ENCODE assay signal across 2 cellular contexts in the genomic region with DNA sequence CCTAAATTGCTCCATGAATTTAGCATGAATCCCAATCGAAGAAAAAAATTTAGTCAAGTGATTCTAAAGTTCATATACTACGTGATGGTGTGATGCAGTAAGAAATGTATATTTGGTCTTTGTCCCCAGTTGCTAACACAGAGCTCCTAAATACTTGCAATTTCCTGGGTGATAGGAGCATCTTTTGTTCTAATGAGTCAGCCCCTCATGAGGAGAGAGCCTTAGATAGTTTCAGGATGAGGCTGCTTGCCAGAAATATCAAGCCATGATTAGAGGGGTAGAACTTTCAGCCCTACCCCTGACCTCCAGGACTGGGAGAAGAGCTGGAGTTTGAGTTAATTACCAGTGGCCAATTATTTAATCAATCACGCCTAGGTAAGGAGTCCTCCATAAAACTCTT.
TF ChIP-seq lines count a peak whose summit lies in the region.

No MANE protein-coding gene starts in this region.

TF ChIP-seq in IMR-90, 13 proteins besides CTCF, POLR2A, EP300 and RAD21 (continued from another document):
- TF ChIP-seq USF2 (IDR thresholded peaks at IDR 0.05; ENCODE audit: low read depth, low read length) (no peak), BHLHE40 (IDR thresholded peaks at IDR 0.05; ENCODE audit: low read depth, low read length) (no peak), FOS (IDR thresholded peaks at IDR 0.05; ENCODE audit: low read depth, low read length) (no peak), RFX5 (IDR thresholded peaks at IDR 0.05; ENCODE audit: low read depth, low read length) (no peak), CEBPB (IDR thresholded peaks at IDR 0.05; ENCODE audit: low read depth, low read length) (no peak), CHD1 (IDR thresholded peaks at IDR 0.05; ENCODE audit: low read depth, low read length) (no peak), RCOR1 (IDR thresholded peaks at IDR 0.05; ENCODE audit: insufficient replicate concordance, low read length) (no peak), NFE2L2 (IDR thresholded peaks at IDR 0.05; ENCODE audit: low read depth, low read length) (no peak), MXI1 (IDR thresholded peaks at IDR 0.05; ENCODE audit: borderline replicate concordance, low read depth, low read length) (no peak)
- TF ChIP-seq, protein P1, sequence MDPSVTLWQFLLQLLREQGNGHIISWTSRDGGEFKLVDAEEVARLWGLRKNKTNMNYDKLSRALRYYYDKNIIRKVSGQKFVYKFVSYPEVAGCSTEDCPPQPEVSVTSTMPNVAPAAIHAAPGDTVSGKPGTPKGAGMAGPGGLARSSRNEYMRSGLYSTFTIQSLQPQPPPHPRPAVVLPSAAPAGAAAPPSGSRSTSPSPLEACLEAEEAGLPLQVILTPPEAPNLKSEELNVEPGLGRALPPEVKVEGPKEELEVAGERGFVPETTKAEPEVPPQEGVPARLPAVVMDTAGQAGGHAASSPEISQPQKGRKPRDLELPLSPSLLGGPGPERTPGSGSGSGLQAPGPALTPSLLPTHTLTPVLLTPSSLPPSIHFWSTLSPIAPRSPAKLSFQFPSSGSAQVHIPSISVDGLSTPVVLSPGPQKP (IDR thresholded peaks at IDR 0.05; ENCODE audit: borderline replicate concordance, low read depth, low read length) = no peak
TF ChIP-seq in IMR-90: peak in this region for 0.

TF ChIP-seq in K562, 482 proteins besides CTCF, POLR2A, EP300 and RAD21:
- TF ChIP-seq TFE3 (CRISPR knock-in tag; IDR thresholded peaks at IDR 0.05) (no peak), NR2C1 (IDR thresholded peaks at IDR 0.05) (no peak), NR2C1 (tag; IDR thresholded peaks at IDR 0.05) (no peak), PCBP1 (IDR thresholded peaks at IDR 0.05; ENCODE audit: low read depth, low read length, poor library complexity, severe bottlenecking) (no peak), CBX2 (IDR thresholded peaks at IDR 0.05; ENCODE audit: insufficient read depth, low read length, poor library complexity, severe bottlenecking) (no peak), GTF2A2 (tag; IDR thresholded peaks at IDR 0.05) (no peak), RCOR1 (IDR thresholded peaks at IDR 0.05; ENCODE audit: borderline replicate concordance in 1 of 2, low read depth in 2 of 2, low read length in 2 of 2) (no peak), ELK3 (CRISPR knock-in tag; IDR thresholded peaks at IDR 0.05) (no peak)
- TF ChIP-seq, protein P2, sequence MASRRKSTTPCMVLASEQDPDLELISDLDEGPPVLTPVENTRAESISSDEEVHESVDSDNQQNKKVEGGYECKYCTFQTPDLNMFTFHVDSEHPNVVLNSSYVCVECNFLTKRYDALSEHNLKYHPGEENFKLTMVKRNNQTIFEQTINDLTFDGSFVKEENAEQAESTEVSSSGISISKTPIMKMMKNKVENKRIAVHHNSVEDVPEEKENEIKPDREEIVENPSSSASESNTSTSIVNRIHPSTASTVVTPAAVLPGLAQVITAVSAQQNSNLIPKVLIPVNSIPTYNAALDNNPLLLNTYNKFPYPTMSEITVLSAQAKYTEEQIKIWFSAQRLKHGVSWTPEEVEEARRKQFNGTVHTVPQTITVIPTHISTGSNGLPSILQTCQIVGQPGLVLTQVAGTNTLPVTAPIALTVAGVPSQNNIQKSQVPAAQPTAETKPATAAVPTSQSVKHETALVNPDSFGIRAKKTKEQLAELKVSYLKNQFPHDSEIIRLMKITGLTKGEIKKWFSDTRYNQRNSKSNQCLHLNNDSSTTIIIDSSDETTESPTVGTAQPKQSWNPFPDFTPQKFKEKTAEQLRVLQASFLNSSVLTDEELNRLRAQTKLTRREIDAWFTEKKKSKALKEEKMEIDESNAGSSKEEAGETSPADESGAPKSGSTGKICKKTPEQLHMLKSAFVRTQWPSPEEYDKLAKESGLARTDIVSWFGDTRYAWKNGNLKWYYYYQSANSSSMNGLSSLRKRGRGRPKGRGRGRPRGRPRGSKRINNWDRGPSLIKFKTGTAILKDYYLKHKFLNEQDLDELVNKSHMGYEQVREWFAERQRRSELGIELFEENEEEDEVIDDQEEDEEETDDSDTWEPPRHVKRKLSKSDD (conservative IDR thresholded peaks at IDR 0.05; ENCODE audit: low read length) = no peak
- TF ChIP-seq, protein P3, sequence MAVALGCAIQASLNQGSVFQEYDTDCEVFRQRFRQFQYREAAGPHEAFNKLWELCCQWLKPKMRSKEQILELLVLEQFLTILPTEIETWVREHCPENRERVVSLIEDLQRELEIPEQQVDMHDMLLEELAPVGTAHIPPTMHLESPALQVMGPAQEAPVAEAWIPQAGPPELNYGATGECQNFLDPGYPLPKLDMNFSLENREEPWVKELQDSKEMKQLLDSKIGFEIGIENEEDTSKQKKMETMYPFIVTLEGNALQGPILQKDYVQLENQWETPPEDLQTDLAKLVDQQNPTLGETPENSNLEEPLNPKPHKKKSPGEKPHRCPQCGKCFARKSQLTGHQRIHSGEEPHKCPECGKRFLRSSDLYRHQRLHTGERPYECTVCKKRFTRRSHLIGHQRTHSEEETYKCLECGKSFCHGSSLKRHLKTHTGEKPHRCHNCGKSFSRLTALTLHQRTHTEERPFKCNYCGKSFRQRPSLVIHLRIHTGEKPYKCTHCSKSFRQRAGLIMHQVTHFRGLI (CRISPR knock-in tag; IDR thresholded peaks at IDR 0.05) = no peak
TF ChIP-seq in K562: peak in this region for 0.
